Comparison of ENCODE assay signal across 8 cellular contexts in the genomic region with DNA sequence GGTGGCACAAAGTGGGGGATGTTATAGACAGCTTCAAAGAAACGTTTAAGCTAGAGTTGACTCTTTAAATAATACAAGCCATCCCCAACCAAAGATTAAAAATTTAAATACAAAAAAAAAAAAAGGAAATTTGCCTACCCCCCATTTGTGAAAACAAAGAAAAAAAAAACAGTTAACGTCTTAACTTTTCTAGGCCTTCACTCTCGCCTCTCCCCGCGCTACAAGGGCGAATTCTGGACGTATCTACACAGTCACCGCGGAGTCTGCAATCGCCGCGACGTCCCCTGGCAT. TPM values are rescaled to one million over a fixed set of nuclear protein-coding genes. Genes with fewer than 3 reads are reported as not detected.
DNase-seq lines count a peak whose midpoint lies in the region; ATAC-seq, FAIRE-seq and TF ChIP-seq lines count a peak whose summit lies in the region.
"Had no signal": no experiment of that assay in that cellular context is flagged by ENCODE, and none has a peak within 500 bp of the region (broad histone marks: within the 10 kb centered on the region; RNA-seq: fewer than 3 reads in every experiment).

No MANE protein-coding gene starts in this region.

- TF ChIP-seq CTCF in KMS-11 (conservative IDR thresholded peaks at IDR 0.05; ENCODE audit: low read depth, low read length) (no peak), K562 (IDR thresholded peaks at IDR 0.05 in 2 of 3, conservative IDR thresholded peaks at IDR 0.05 in 1 of 3; ENCODE audit: insufficient read depth in 2 of 3, low read depth in 1 of 3, low read length in 3 of 3) (no peak)

- H3K9ac ChIP-seq in KMS-11, result no peak overlapping the region
- peak overlapping the region; percentile 87 to 90 for H3K9ac ChIP-seq in K562 (ENCODE audit: insufficient read depth in 1 of 2, low read depth in 2 of 2, low read length in 2 of 2)

- H2AFZ ChIP-seq in KMS-11 (ENCODE audit: low read depth), result peak overlapping the region; percentile 84
- peak overlapping the region; percentile 90 for H2AFZ ChIP-seq in K562 (ENCODE audit: low read depth, low read length)

- in situ Hi-C loops in K562 (cut with MboI), result no loop called here

- no peaks in the 10 kb centered on the region for H3K36me3 ChIP-seq in KMS-11 (ENCODE audit: insufficient read depth)
- peaks cover 25% of the 10 kb centered on the region for H3K36me3 ChIP-seq in K562 (ENCODE audit: control insufficient read depth, insufficient read depth, low read length)

- H3K4me3 ChIP-seq in KMS-11 (IDR thresholded peaks at IDR 0.05; ENCODE audit: insufficient read depth, low read depth, low read length) (no peak overlapping the region), K562 (peak overlapping the region; percentile 97)

- ATAC-seq in K562, result peak; percentile 9
- peak; percentile 27 for ATAC-seq in left colon
- no peak for ATAC-seq in HG02678 (IDR thresholded peaks at IDR 0.05; ENCODE audit: unreplicated experiment)

- H3K27ac ChIP-seq in KMS-11, result no peak overlapping the region
- peak overlapping the region; percentile 84 for H3K27ac ChIP-seq in K562 (ENCODE audit: extremely low read depth, low read depth, low read length)
- H3K27ac ChIP-seq in temporal lobe (ENCODE audit: low read depth, low read length), result peak overlapping the region; percentile 79

- under 1% methylated on average over 13 of the region's 13 CpGs for WGBS in K562 (ENCODE audit: insufficient coverage, low coverage, missing lambda C conversion rate)

- TF ChIP-seq POLR2A in K562 (conservative IDR thresholded peaks at IDR 0.05), result no peak

- H3K27me3 ChIP-seq in KMS-11 (ENCODE audit: insufficient read depth, low read depth) (no peaks in the 10 kb centered on the region), K562 (ENCODE audit: control insufficient read depth in 2 of 2, insufficient read depth in 2 of 2, low read length in 2 of 2) (no peaks in the 10 kb centered on the region)

- DNase-seq in K562 (ENCODE audit: extremely low read depth in 1 of 4, low spot score in 3 of 4) (no peak), left colon (no peak), EL (no peak), AG08396 (ENCODE audit: low spot score) (no peak)

- no peaks in the 10 kb centered on the region for H3K9me3 ChIP-seq in K562 (replicated peaks; ENCODE audit: control insufficient read depth, insufficient read depth, low read depth, low read length)

- BruUV-seq in K562 (replicated peaks; lab: Mats Ljungman, UMichigan), result TSS peak; percentile 68

- H3K4me1 ChIP-seq in KMS-11 (ENCODE audit: low read depth, poor library complexity, severe bottlenecking), result peaks cover 22% of the 10 kb centered on the region
- peaks cover 14 to 22% of the 10 kb centered on the region in 2 experiments; a peak in 4 of 5 replicates for H3K4me1 ChIP-seq in K562 (replicated peaks in 1 of 2; ENCODE audit: control insufficient read depth in 2 of 2, insufficient read depth in 2 of 2, low read length in 2 of 2)

- POLR2A ChIA-PET in K562 (lab: Yijun Ruan, JAX), result interaction anchor here (0.6 to 2.1 kb wide), 6 partner anchors 13 to 448 kb away, joined by 3 to 17 read pairs (median 4); a partner anchor contains a TSS

- CTCF ChIA-PET in K562 (lab: Yijun Ruan, JAX; ENCODE audit: low intra/inter-chr PET ratio), result no interaction called here

- H3K9me1 ChIP-seq in K562 (ENCODE audit: control insufficient read depth, insufficient read depth, low read length), result no peaks in the 10 kb centered on the region

- H4K20me1 ChIP-seq in KMS-11 (ENCODE audit: insufficient read depth) (peaks cover 13% of the 10 kb centered on the region; the same call in 1 of the 2 replicates), K562 (replicated peaks; ENCODE audit: control insufficient read depth, insufficient read depth, low read length) (peaks cover 38% of the 10 kb centered on the region)

- H3K79me2 ChIP-seq in KMS-11 (ENCODE audit: insufficient read depth, low read depth) (peaks cover 39% of the 10 kb centered on the region), K562 (ENCODE audit: control insufficient read depth, insufficient read depth, low read length) (peaks cover 94% of the 10 kb centered on the region)

- TF ChIP-seq EP300 in K562 (IDR thresholded peaks at IDR 0.05; ENCODE audit: low read length), result no peak

- no peak for TF ChIP-seq RAD21 in K562 (CRISPR knock-in tag; conservative IDR thresholded peaks at IDR 0.05 in 1 of 2, IDR thresholded peaks at IDR 0.05 in 1 of 2)

- intact Hi-C loops in K562 (cut with micrococcal nuclease) (loop anchor here (1.0 to 5.0 kb wide), 2 partner anchors 61 to 280 kb away; no protein-coding TSS in a partner anchor), left colon (cut with DNase I, micrococcal nuclease) (loop anchor here in 1 of 2 donors (10.0 kb wide), 1 partner anchor 282 kb away; no protein-coding TSS in a partner anchor)

- FAIRE-seq in K562 (lab: Jason Lieb, UNC), result no peak
- FAIRE-seq: islet of Langerhans had no signal

- peak overlapping the region; percentile 56; the same call in 1 of the 2 replicates for H3K4me2 ChIP-seq in KMS-11
- peak overlapping the region; percentile 100 for H3K4me2 ChIP-seq in K562 (ENCODE audit: insufficient read depth, low read length)

TF ChIP-seq in K562, 482 proteins besides CTCF, POLR2A, EP300 and RAD21 (continues in another document):
- 0 out of 2 replicates have a peak, but pooled peaks have one; percentile 5 for TF ChIP-seq CEBPG (CRISPR knock-in tag; IDR thresholded peaks at IDR 0.05)
- TF ChIP-seq CEBPG (tag; conservative IDR thresholded peaks at IDR 0.05 in 1 of 2, IDR thresholded peaks at IDR 0.05 in 1 of 2), result no peak
- 0 out of 4 replicates have a peak, but pooled peaks of 1 of the 2 experiments have one; percentile 37 for TF ChIP-seq ARNT (IDR thresholded peaks at IDR 0.05)
- no peak for TF ChIP-seq NR4A1 (CRISPR knock-in tag; IDR thresholded peaks at IDR 0.05)
- TF ChIP-seq NR4A1 (tag; IDR thresholded peaks at IDR 0.05), result peak; percentile 54; the same call in 1 of the 2 replicates
- TF ChIP-seq ZNF79 (CRISPR knock-in tag; IDR thresholded peaks at IDR 0.05; ENCODE audit: low read depth), result no peak
- TF ChIP-seq NFIC (IDR thresholded peaks at IDR 0.05), result no peak
- TF ChIP-seq, protein P1, sequence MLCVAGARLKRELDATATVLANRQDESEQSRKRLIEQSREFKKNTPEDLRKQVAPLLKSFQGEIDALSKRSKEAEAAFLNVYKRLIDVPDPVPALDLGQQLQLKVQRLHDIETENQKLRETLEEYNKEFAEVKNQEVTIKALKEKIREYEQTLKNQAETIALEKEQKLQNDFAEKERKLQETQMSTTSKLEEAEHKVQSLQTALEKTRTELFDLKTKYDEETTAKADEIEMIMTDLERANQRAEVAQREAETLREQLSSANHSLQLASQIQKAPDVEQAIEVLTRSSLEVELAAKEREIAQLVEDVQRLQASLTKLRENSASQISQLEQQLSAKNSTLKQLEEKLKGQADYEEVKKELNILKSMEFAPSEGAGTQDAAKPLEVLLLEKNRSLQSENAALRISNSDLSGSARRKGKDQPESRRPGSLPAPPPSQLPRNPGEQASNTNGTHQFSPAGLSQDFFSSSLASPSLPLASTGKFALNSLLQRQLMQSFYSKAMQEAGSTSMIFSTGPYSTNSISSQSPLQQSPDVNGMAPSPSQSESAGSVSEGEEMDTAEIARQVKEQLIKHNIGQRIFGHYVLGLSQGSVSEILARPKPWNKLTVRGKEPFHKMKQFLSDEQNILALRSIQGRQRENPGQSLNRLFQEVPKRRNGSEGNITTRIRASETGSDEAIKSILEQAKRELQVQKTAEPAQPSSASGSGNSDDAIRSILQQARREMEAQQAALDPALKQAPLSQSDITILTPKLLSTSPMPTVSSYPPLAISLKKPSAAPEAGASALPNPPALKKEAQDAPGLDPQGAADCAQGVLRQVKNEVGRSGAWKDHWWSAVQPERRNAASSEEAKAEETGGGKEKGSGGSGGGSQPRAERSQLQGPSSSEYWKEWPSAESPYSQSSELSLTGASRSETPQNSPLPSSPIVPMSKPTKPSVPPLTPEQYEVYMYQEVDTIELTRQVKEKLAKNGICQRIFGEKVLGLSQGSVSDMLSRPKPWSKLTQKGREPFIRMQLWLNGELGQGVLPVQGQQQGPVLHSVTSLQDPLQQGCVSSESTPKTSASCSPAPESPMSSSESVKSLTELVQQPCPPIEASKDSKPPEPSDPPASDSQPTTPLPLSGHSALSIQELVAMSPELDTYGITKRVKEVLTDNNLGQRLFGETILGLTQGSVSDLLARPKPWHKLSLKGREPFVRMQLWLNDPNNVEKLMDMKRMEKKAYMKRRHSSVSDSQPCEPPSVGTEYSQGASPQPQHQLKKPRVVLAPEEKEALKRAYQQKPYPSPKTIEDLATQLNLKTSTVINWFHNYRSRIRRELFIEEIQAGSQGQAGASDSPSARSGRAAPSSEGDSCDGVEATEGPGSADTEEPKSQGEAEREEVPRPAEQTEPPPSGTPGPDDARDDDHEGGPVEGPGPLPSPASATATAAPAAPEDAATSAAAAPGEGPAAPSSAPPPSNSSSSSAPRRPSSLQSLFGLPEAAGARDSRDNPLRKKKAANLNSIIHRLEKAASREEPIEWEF (CRISPR knock-in tag; IDR thresholded peaks at IDR 0.05), result 0 out of 2 replicates have a peak, but pooled peaks have one; percentile 29

RNA-seq across cellular contexts. Expression of a gene that starts 0.5 kb away (rescaled TPM):
- 29.5 and 81.9 TPM in 2 replicates for total RNA-seq in K562 (2011; cell fraction: chromatin; rRNA removed; ENCODE audit: low replicate concordance)
- 29.0 and 33.4 TPM in 2 replicates for total RNA-seq in K562 (2011; cell fraction: nucleolus; rRNA removed)
- 63.9 and 138 TPM in 2 replicates for total RNA-seq in K562 (2011; cell fraction: nucleoplasm; rRNA removed)
- total RNA-seq in K562 (2014; rRNA removed), result 87.5 and 102 TPM in 2 replicates
- 158 and 187 TPM in 2 replicates for total RNA-seq in K562 (2014; rRNA removed; fragmentation: Illumina TruSeq; extraction: Trizol)
- total RNA-seq in K562 (2015; rRNA removed; fragmentation: Illumina TruSeq; extraction: Trizol), result 87.4 and 99.2 TPM in 2 replicates
- total RNA-seq in K562 (2021), result 132 and 147 TPM in 2 replicates
- polyA plus RNA-seq in K562 (2011; rRNA removed), result 112 and 164 TPM in 2 replicates
- 57.9 and 68.4 TPM in 2 replicates for polyA plus RNA-seq in K562 (2011; cell fraction: cytosol; rRNA removed)
- polyA plus RNA-seq in K562 (2011; cell fraction: nucleus; rRNA removed), result 14.0 and 27.3 TPM in 2 replicates
- 64.5 and 88.2 TPM in 2 replicates for polyA plus RNA-seq in K562 (2012)
- polyA plus RNA-seq in K562 (2014; fragmentation: Illumina TruSeq; extraction: Trizol), result 116 and 128 TPM in 2 replicates
- 10 to 100 TPM; 38.1 to 60.2 TPM for polyA plus RNA-seq in K562 (2014; fragmentation: Nextera tagmentation; extraction: Ambion mirVana)
- 84.6 and 94.2 TPM in 2 replicates for polyA plus RNA-seq in K562 (2014; rRNA removed)
- polyA minus RNA-seq in K562 (2011; rRNA and poly(A)+ RNA removed), result 147 and 162 TPM in 2 replicates
- 62.3 and 75.6 TPM in 2 replicates for polyA minus RNA-seq in K562 (2011; cell fraction: cytosol; rRNA and poly(A)+ RNA removed)
- 27.5 and 37.5 TPM in 2 replicates for polyA minus RNA-seq in K562 (2011; cell fraction: nucleus; rRNA and poly(A)+ RNA removed)
- total RNA-seq in left colon, result 100 to 1,000 TPM; 103 to 124 TPM
- total RNA-seq in temporal lobe, result 93.4 TPM
